ENCODE assay signal across 1 cellular context in genomic region chr15:68768321-68768720, GRCh38.
TF ChIP-seq lines count a peak whose summit lies in the region.

No MANE protein-coding gene starts in this region.

TF ChIP-seq in HEK293, 187 proteins besides CTCF, POLR2A, EP300 and RAD21 (continued from another document):
- TF ChIP-seq PBX3 (CRISPR knock-in tag; IDR thresholded peaks at IDR 0.05) = no peak
- 0 out of 2 replicates have a peak, but pooled peaks have one; percentile 29 for TF ChIP-seq ZEB2 (tag by site-specific recombination; IDR thresholded peaks at IDR 0.05)
- TF ChIP-seq ZNF292 (tag by site-specific recombination; IDR thresholded peaks at IDR 0.05; ENCODE audit: borderline replicate concordance, low read depth) = no peak
- 0 out of 2 replicates have a peak, but pooled peaks have one; percentile 14 for TF ChIP-seq ZNF518A (tag by site-specific recombination; conservative IDR thresholded peaks at IDR 0.05; ENCODE audit: low read depth)
- TF ChIP-seq PRDM10 (tag by site-specific recombination; IDR thresholded peaks at IDR 0.05) = peak; percentile 69
- TF ChIP-seq HOXD13 (CRISPR knock-in tag; IDR thresholded peaks at IDR 0.05; ENCODE audit: borderline replicate concordance) = 0 out of 2 replicates have a peak, but pooled peaks have one; percentile 10
- TF ChIP-seq ZNF148 (tag by site-specific recombination; IDR thresholded peaks at IDR 0.05; ENCODE audit: borderline replicate concordance) = no peak
- 0 out of 2 replicates have a peak, but pooled peaks have one; percentile 32 for TF ChIP-seq KLF8 (tag by site-specific recombination; IDR thresholded peaks at IDR 0.05)
- no peak for TF ChIP-seq GLIS2 (tag by site-specific recombination; IDR thresholded peaks at IDR 0.05)
- TF ChIP-seq ZNF629 (tag by site-specific recombination; IDR thresholded peaks at IDR 0.05) = peak; percentile 50; the same call in 1 of the 2 replicates
- TF ChIP-seq GLIS1 (tag by site-specific recombination; IDR thresholded peaks at IDR 0.05) = peak; percentile 69
- no peak for TF ChIP-seq ZNF211 (tag by site-specific recombination; IDR thresholded peaks at IDR 0.05; ENCODE audit: low read depth)
- no peak for TF ChIP-seq SALL2 (tag by site-specific recombination; IDR thresholded peaks at IDR 0.05; ENCODE audit: borderline replicate concordance)
- 0 out of 2 replicates have a peak, but pooled peaks have one; percentile 39 for TF ChIP-seq INSM2 (tag by site-specific recombination; IDR thresholded peaks at IDR 0.05)
- no peak for TF ChIP-seq ZNF747 (tag by site-specific recombination; IDR thresholded peaks at IDR 0.05)
- TF ChIP-seq REST (tag by site-specific recombination; IDR thresholded peaks at IDR 0.05) = no peak
- TF ChIP-seq ZNF76 (tag by site-specific recombination; IDR thresholded peaks at IDR 0.05; ENCODE audit: borderline replicate concordance, low read depth) = peak; percentile 29; the same call in 1 of the 2 replicates
- no peak for TF ChIP-seq ZNF561 (tag by site-specific recombination; IDR thresholded peaks at IDR 0.05; ENCODE audit: borderline replicate concordance)
- no peak for TF ChIP-seq ZNF513 (tag by site-specific recombination; IDR thresholded peaks at IDR 0.05)
- peak; percentile 54; the same call in 1 of the 2 replicates for TF ChIP-seq ZNF398 (tag by site-specific recombination; IDR thresholded peaks at IDR 0.05)
- TF ChIP-seq ZNF324 (tag by site-specific recombination; IDR thresholded peaks at IDR 0.05) = 0 out of 2 replicates have a peak, but pooled peaks have one; percentile 39
- no peak for TF ChIP-seq MZF1 (tag by site-specific recombination; IDR thresholded peaks at IDR 0.05; ENCODE audit: borderline replicate concordance)
- peak; percentile 91 for TF ChIP-seq PRDM6 (tag by site-specific recombination; IDR thresholded peaks at IDR 0.05)
